Comparison of ENCODE assay signal across 13 cellular contexts in genomic region chr1:243798726-243799125, GRCh38.
DNase-seq lines count a peak whose midpoint lies in the region; TF ChIP-seq lines count a peak whose summit lies in the region.
"Had no signal": no experiment of that assay in that cellular context is flagged by ENCODE, and none has a peak within 500 bp of the region (broad histone marks: within the 10 kb centered on the region; RNA-seq: fewer than 3 reads in every experiment).

No MANE protein-coding gene starts in this region.

- no peak overlapping the region for H3K4me3 ChIP-seq in HFF-Myc (replicated peaks; ENCODE audit: low read depth, low read length)
- H3K4me3 ChIP-seq: body of pancreas, right lobe of liver, SJCRH30 had no signal

- TF ChIP-seq CTCF in HFF-Myc (IDR thresholded peaks at IDR 0.05; ENCODE audit: low read depth, low read length, missing control alignments) = no peak

- DNase-seq in AG08396 (ENCODE audit: low spot score) (peak; percentile 68), HFF-Myc (ENCODE audit: extremely low read depth, low read depth) (peak; percentile 27), amniotic stem cell (lab: John Stamatoyannopoulos, UW) (peak; percentile 47), kidney glomerular epithelial cell (lab: John Stamatoyannopoulos, UW) (peak; percentile 94), inferior parietal cortex (ENCODE audit: extremely low spot score) (no peak), pons (ENCODE audit: low spot score) (no peak), KG1 (lab: John Stamatoyannopoulos, UW) (no peak), NCI-H1105 treated with DMSO at 0.1 percent for 48 hours (lab: John Stamatoyannopoulos, UW) (no peak)
- DNase-seq: activated CD4-positive, alpha-beta T cell treated with anti-CD3 and anti-CD28 coated beads, Interleukin-2, amount 50 U/mL, for 1 hour; body of pancreas; NCI-H2171; right lobe of liver; SJCRH30 had no signal

Comparison
In these comparisons a context has a peak if more than half of its experiments do, and no peak if none do; other contexts are left out.
1. DNase-seq: peak in AG08396 (single experiment), HFF-Myc (single experiment), amniotic stem cell (single experiment) and kidney glomerular epithelial cell (single experiment); none in inferior parietal cortex (single experiment), pons (single experiment), KG1 (single experiment) and NCI-H1105 treated with DMSO at 0.1 percent for 48 hours (single experiment).